18 cellular contexts compared by ENCODE assay signal in the genomic region with DNA sequence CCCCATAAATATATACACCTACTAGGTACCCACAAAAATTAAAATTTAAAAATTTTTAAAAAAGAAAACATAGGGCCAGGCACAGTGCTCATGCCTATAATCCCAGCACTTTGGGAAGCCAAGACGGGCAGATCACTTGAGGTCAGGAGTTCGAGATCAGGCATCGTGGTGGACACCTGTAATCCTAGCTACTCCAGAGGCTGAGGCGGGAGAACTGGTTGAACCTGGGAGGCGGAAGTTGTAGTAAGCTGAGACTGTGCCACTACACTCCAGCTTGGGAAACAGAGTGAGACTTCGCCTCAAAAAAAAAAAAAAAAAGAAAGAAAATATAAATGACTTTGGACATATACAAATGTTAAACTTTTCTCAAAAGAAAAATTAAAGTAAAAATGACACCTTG. TPM values are rescaled to one million over a fixed set of nuclear protein-coding genes. Genes with fewer than 3 reads are reported as not detected.
DNase-seq lines count a peak whose midpoint lies in the region; ATAC-seq, FAIRE-seq and TF ChIP-seq lines count a peak whose summit lies in the region.
"Had no signal": no experiment of that assay in that cellular context is flagged by ENCODE, and none has a peak within 500 bp of the region (broad histone marks: within the 10 kb centered on the region; RNA-seq: fewer than 3 reads in every experiment).

No MANE protein-coding gene starts in this region.

- no peaks in the 10 kb centered on the region for H3K9me3 ChIP-seq in small intestine (ENCODE audit: control insufficient read depth, low read depth)

- H3K36me3 Mint-ChIP-seq in central memory CD8-positive, alpha-beta T cell (ENCODE audit: insufficient read depth): peaks cover 11% of the 10 kb centered on the region

- peaks cover 0 to 4% of the 10 kb centered on the region in 2 donors for H3K36me3 ChIP-seq in small intestine (ENCODE audit: control insufficient read depth in 2 of 2, insufficient read depth in 2 of 2, low read length in 2 of 2)

- H3K4me1 Mint-ChIP-seq in central memory CD8-positive, alpha-beta T cell: peaks cover 36% of the 10 kb centered on the region

- no peaks in the 10 kb centered on the region for H3K9me3 Mint-ChIP-seq in central memory CD8-positive, alpha-beta T cell

- peak overlapping the region; percentile 41 for H3K27ac Mint-ChIP-seq in central memory CD8-positive, alpha-beta T cell (ENCODE audit: low read depth)
- H3K27ac Mint-ChIP-seq: B cell; CD4-positive, alpha-beta memory T cell had no signal

- no peak overlapping the region for H3K4me3 Mint-ChIP-seq in central memory CD8-positive, alpha-beta T cell
- H3K4me3 Mint-ChIP-seq: B cell had no signal

- ATAC-seq in central memory CD8-positive, alpha-beta T cell (replicated peaks; ENCODE audit: extremely low read depth, poor library complexity, severe bottlenecking): no peak
- ATAC-seq in left colon (peak; percentile 42), GM21825 (IDR thresholded peaks at IDR 0.05; ENCODE audit: unreplicated experiment) (no peak)
- ATAC-seq: HCT116 had no signal

- intact Hi-C loops in left colon (cut with DNase I, micrococcal nuclease): no loop called here

- H3K27me3 Mint-ChIP-seq in central memory CD8-positive, alpha-beta T cell: no peaks in the 10 kb centered on the region
- H3K27me3 Mint-ChIP-seq: B cell; CD4-positive, alpha-beta memory T cell had no signal

- H3K27ac ChIP-seq in C4-2B: peak overlapping the region; percentile 23; the same call in 1 of the 2 replicates
- no peak overlapping the region for H3K27ac ChIP-seq in small intestine (ENCODE audit: low read depth in 1 of 2, low read length in 1 of 2)

- 92 to 96% (median 94%) methylated on average over 6 of the region's 6 CpGs for WGBS in small intestine, 3 donors

- no peak for FAIRE-seq in small intestine (lab: Jason Lieb, UNC)
- FAIRE-seq: D721Med, H54 had no signal

- no peak overlapping the region for H3K4me3 ChIP-seq in LNCaP clone FGC (ENCODE audit: low read depth, low read length)
- H3K4me3 ChIP-seq in small intestine (ENCODE audit: low read depth in 1 of 2, low read length in 2 of 2): no peak overlapping the region

- H3K27me3 ChIP-seq in small intestine (ENCODE audit: control insufficient read depth in 2 of 2, insufficient read depth in 2 of 2, low read length in 2 of 2): no peaks in the 10 kb centered on the region

- H3K4me1 ChIP-seq in small intestine (ENCODE audit: control insufficient read depth in 2 of 2, insufficient read depth in 1 of 2, low read depth in 1 of 2, low read length in 1 of 2): no peaks in the 10 kb centered on the region

- DNase-seq in LNCaP clone FGC (ENCODE audit: low read depth) (peak; percentile 72), left colon (no peak), small intestine (no peak), Ammon's horn (ENCODE audit: low spot score) (no peak)
- DNase-seq in central memory CD8-positive, alpha-beta T cell (ENCODE audit: low spot score in 2 of 2): no peak
- no peak for DNase-seq in activated effector memory CD4-positive, alpha-beta T cell treated with Interleukin-2 at 50 U/mL for 16 hours
- DNase-seq: 8988T; C1 segment of cervical spinal cord; CD4-positive, alpha-beta memory T cell; DMS153; DND-41; IMR-90 had no signal

- no peak for TF ChIP-seq CTCF in C4-2B (conservative IDR thresholded peaks at IDR 0.05)
- no peak for TF ChIP-seq CTCF in LNCaP clone FGC (IDR thresholded peaks at IDR 0.05; ENCODE audit: control insufficient read depth, extremely low read depth, insufficient read depth)

RNA-seq across cellular contexts. Expression of gene RNF38, which starts 33.3 kb away (rescaled TPM):
- 10 to 100 TPM; 31.0 to 40.5 TPM for total RNA-seq in left colon
- polyA plus RNA-seq in small intestine: 1 to 10 TPM; 6.0 to 9.9 (median 6.2) TPM
